In genomic region chr11:93005239-93005638, GRCh38 we compare ENCODE assay signal across 18 cellular contexts. TPM values are rescaled to one million over a fixed set of nuclear protein-coding genes. Genes with fewer than 3 reads are reported as not detected.
DNase-seq lines count a peak whose midpoint lies in the region; ATAC-seq and TF ChIP-seq lines count a peak whose summit lies in the region.
"Had no signal": no experiment of that assay in that cellular context is flagged by ENCODE, and none has a peak within 500 bp of the region (broad histone marks: within the 10 kb centered on the region; RNA-seq: fewer than 3 reads in every experiment).

No MANE protein-coding gene starts in this region.

- no peak overlapping the region for H3K4me3 Mint-ChIP-seq in progenitor cell of endocrine pancreas (ENCODE audit: low read depth)
- H3K4me3 Mint-ChIP-seq: activated naive CD8-positive, alpha-beta T cell treated with anti-CD3 and anti-CD28 coated beads, Interleukin-2, amount 10 ng/mL, durations not matched to agents 7 days and 5 days; stimulated activated naive B cell treated with anti-CD40 and anti-IgM and Interleukin-4, amounts not matched to agents 10 μg/mL and 1 μg/mL and 100 μg/mL, for 72 hours; T-cell had no signal

- no peak for TF ChIP-seq CTCF in progenitor cell of endocrine pancreas (IDR thresholded peaks at IDR 0.05; ENCODE audit: unreplicated experiment)

- H3K27me3 Mint-ChIP-seq in progenitor cell of endocrine pancreas = no peaks in the 10 kb centered on the region
- H3K27me3 Mint-ChIP-seq: activated naive CD8-positive, alpha-beta T cell treated with anti-CD3 and anti-CD28 coated beads, Interleukin-2, amount 10 ng/mL, durations not matched to agents 7 days and 5 days had no signal

- H3K4me1 Mint-ChIP-seq in progenitor cell of endocrine pancreas (ENCODE audit: low read depth) = no peaks in the 10 kb centered on the region
- H3K4me1 Mint-ChIP-seq: activated naive CD8-positive, alpha-beta T cell treated with anti-CD3 and anti-CD28 coated beads, Interleukin-2, amount 10 ng/mL, durations not matched to agents 7 days and 5 days; stimulated activated naive B cell treated with anti-CD40 and anti-IgM and Interleukin-4, amounts not matched to agents 10 μg/mL and 1 μg/mL and 100 μg/mL, for 72 hours; T-cell had no signal

- no peak for ATAC-seq in GM18870 (IDR thresholded peaks at IDR 0.05; ENCODE audit: unreplicated experiment)
- no peak for ATAC-seq in GM19328 (IDR thresholded peaks at IDR 0.05; ENCODE audit: unreplicated experiment)
- ATAC-seq: gastrocnemius medialis; stimulated activated naive B cell treated with anti-CD40 and anti-IgM and Interleukin-4, amounts not matched to agents 10 μg/mL and 1 μg/mL and 100 μg/mL, for 72 hours; T-cell had no signal

- peak; percentile 49 for DNase-seq in DMS 273 (lab: John Stamatoyannopoulos, UW; ENCODE audit: unreplicated experiment)
- peak; percentile 98 for DNase-seq in LHCN-M2 (ENCODE audit: low read depth)
- DNase-seq in astrocyte of the hippocampus (ENCODE audit: low read depth, low spot score) = peak; percentile 20
- DNase-seq in kidney tubule cell (ENCODE audit: low spot score) = peak; percentile 53
- DNase-seq in activated CD8-positive, alpha-beta memory T cell treated with anti-CD3 and anti-CD28 coated beads, Interleukin-2, amount 50 U/mL, for 48 hours = no peak
- no peak for DNase-seq in progenitor cell of endocrine pancreas (ENCODE audit: low spot score, unreplicated experiment)
- DNase-seq: activated CD4-positive, CD25-positive, alpha-beta regulatory T cell treated with anti-CD3 and anti-CD28 coated beads, Interleukin-2, amount 50 U/mL, for 72 hours; activated naive CD8-positive, alpha-beta T cell treated with anti-CD3 and anti-CD28 coated beads, Interleukin-2, amount 10 ng/mL, durations not matched to agents 7 days and 5 days; AML-193; cortex of kidney; gastrocnemius medialis; NCI-H2171; stimulated activated CD4-positive, alpha-beta T cell treated with anti-CD3 and anti-CD28 coated beads, Interleukin-4, amount 100 ng/mL, for 24 hours; stimulated activated naive B cell treated with anti-CD40 and anti-IgM and Interleukin-4, amounts not matched to agents 10 μg/mL and 1 μg/mL and 100 μg/mL, for 72 hours; T-cell had no signal

- H3K36me3 Mint-ChIP-seq in progenitor cell of endocrine pancreas (ENCODE audit: insufficient read depth) = peaks cover 2% of the 10 kb centered on the region
- H3K36me3 Mint-ChIP-seq: activated naive CD8-positive, alpha-beta T cell treated with anti-CD3 and anti-CD28 coated beads, Interleukin-2, amount 10 ng/mL, durations not matched to agents 7 days and 5 days; stimulated activated naive B cell treated with anti-CD40 and anti-IgM and Interleukin-4, amounts not matched to agents 10 μg/mL and 1 μg/mL and 100 μg/mL, for 72 hours; T-cell had no signal

- H3K27ac Mint-ChIP-seq in progenitor cell of endocrine pancreas = no peak overlapping the region
- H3K27ac Mint-ChIP-seq: activated naive CD8-positive, alpha-beta T cell treated with anti-CD3 and anti-CD28 coated beads, Interleukin-2, amount 10 ng/mL, durations not matched to agents 7 days and 5 days; stimulated activated naive B cell treated with anti-CD40 and anti-IgM and Interleukin-4, amounts not matched to agents 10 μg/mL and 1 μg/mL and 100 μg/mL, for 72 hours; T-cell had no signal

- H3K9me3 Mint-ChIP-seq in progenitor cell of endocrine pancreas (ENCODE audit: low read depth) = peaks cover 9% of the 10 kb centered on the region

RNA-seq across cellular contexts. Expression of gene MTNR1B, which starts 35.8 kb away (rescaled TPM):
- total RNA-seq in LHCN-M2 (2014; rRNA removed) (not detected in 2 replicates), progenitor cell of endocrine pancreas (not detected in 2 replicates)
- not detected for polyA plus RNA-seq in LHCN-M2 (2012)
- total RNA-seq: activated naive CD8-positive, alpha-beta T cell treated with anti-CD3 and anti-CD28 coated beads, Interleukin-2, amount 10 ng/mL, durations not matched to agents 7 days and 5 days; gastrocnemius medialis; OCI-LY7; T-cell had no signal

Comparison
In these comparisons a context has a peak if more than half of its experiments do, and no peak if none do; other contexts are left out.
1. DNase-seq: peak in DMS 273 (single experiment), LHCN-M2 (single experiment), astrocyte of the hippocampus (single experiment) and kidney tubule cell (single experiment); none in activated CD8-positive, alpha-beta memory T cell treated with anti-CD3 and anti-CD28 coated beads, Interleukin-2, amount 50 U/mL, for 48 hours (single experiment) and progenitor cell of endocrine pancreas (single experiment).